1 cellular context compared by ENCODE assay signal in the genomic region with DNA sequence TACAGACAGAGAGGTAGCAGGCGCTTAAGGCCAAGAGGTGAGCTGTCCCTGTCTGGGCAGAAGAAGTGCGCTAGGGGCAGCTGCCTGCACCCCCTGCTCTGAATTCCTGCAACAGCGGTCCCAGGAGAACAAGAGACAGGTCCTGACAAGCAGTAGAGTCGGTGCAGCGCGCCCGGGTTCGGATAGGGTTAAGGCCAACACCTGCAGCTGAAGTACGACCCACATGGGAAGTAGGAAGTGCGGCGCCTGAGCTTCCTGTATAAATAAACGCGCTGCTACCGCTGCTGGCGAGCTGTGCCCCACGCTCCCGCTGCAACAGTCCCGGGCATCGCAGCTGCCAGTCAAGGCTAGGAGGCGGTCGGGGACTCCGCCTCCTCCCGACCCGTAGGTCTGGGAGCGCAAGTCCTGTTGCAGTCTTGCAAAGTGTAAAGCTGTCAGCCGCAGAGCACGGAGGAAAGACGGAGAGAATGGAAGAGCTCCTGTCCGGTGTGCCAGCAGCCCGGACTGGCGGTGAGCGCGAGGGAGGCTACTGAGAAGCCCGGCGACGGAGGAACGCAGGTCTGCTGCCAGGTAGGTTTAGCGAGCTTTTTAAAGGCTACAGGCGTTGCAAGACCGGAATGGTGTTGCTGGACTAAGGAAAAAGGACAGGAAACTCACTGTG.
TF ChIP-seq lines count a peak whose summit lies in the region.

A gene (plus strand): TSS at position 290 of the 661 bp plus-strand sequence. CDS start 12,185 bp downstream, outside the sequence.

TF ChIP-seq in HepG2, 621 proteins besides CTCF, POLR2A, EP300 and RAD21 (continued from another document and continues in another):
- TF ChIP-seq ZNF839 (CRISPR knock-in tag; IDR thresholded peaks at IDR 0.05; ENCODE audit: borderline replicate concordance) = no peak; the same call in 1 of the 2 replicates
- TF ChIP-seq, protein P1, sequence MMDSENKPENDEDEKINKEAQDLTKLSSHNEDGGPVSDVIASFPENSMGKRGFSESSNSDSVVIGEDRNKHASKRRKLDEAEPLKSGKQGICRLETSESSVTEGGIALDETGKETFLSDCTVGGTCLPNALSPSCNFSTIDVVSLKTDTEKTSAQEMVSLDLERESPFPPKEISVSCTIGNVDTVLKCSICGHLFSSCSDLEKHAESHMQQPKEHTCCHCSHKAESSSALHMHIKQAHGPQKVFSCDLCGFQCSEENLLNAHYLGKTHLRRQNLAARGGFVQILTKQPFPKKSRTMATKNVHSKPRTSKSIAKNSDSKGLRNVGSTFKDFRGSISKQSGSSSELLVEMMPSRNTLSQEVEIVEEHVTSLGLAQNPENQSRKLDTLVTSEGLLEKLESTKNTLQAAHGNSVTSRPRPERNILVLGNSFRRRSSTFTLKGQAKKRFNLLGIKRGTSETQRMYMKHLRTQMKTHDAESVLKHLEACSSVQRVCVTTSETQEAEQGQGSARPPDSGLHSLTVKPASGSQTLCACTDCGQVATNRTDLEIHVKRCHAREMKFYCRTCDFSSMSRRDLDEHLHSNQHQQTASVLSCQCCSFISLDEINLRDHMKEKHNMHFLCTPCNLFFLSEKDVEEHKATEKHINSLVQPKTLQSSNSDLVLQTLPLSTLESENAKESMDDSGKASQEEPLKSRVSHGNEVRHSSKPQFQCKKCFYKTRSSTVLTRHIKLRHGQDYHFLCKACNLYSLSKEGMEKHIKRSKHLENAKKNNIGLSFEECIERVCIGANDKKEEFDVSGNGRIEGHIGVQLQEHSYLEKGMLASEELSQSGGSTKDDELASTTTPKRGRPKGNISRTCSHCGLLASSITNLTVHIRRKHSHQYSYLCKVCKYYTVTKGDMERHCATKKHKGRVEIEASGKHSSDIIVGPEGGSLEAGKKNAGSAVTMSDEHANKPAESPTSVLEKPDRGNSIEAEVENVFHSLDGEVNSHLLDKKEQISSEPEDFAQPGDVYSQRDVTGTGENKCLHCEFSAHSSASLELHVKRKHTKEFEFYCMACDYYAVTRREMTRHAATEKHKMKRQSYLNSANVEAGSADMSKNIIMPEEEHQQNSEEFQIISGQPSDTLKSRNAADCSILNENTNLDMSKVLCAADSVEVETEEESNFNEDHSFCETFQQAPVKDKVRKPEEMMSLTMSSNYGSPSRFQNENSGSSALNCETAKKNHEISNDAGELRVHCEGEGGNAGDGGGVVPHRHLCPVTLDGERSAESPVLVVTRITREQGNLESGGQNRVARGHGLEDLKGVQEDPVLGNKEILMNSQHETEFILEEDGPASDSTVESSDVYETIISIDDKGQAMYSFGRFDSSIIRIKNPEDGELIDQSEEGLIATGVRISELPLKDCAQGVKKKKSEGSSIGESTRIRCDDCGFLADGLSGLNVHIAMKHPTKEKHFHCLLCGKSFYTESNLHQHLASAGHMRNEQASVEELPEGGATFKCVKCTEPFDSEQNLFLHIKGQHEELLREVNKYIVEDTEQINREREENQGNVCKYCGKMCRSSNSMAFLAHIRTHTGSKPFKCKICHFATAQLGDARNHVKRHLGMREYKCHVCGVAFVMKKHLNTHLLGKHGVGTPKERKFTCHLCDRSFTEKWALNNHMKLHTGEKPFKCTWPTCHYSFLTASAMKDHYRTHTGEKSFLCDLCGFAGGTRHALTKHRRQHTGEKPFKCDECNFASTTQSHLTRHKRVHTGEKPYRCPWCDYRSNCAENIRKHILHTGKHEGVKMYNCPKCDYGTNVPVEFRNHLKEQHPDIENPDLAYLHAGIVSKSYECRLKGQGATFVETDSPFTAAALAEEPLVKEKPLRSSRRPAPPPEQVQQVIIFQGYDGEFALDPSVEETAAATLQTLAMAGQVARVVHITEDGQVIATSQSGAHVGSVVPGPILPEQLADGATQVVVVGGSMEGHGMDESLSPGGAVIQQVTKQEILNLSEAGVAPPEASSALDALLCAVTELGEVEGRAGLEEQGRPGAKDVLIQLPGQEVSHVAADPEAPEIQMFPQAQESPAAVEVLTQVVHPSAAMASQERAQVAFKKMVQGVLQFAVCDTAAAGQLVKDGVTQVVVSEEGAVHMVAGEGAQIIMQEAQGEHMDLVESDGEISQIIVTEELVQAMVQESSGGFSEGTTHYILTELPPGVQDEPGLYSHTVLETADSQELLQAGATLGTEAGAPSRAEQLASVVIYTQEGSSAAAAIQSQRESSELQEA (CRISPR knock-in tag; IDR thresholded peaks at IDR 0.05; ENCODE audit: not compliant biosample characterization) = peak; percentile 47
- no peak for TF ChIP-seq MTA3 (CRISPR knock-in tag; IDR thresholded peaks at IDR 0.05)
- TF ChIP-seq, protein P2, sequence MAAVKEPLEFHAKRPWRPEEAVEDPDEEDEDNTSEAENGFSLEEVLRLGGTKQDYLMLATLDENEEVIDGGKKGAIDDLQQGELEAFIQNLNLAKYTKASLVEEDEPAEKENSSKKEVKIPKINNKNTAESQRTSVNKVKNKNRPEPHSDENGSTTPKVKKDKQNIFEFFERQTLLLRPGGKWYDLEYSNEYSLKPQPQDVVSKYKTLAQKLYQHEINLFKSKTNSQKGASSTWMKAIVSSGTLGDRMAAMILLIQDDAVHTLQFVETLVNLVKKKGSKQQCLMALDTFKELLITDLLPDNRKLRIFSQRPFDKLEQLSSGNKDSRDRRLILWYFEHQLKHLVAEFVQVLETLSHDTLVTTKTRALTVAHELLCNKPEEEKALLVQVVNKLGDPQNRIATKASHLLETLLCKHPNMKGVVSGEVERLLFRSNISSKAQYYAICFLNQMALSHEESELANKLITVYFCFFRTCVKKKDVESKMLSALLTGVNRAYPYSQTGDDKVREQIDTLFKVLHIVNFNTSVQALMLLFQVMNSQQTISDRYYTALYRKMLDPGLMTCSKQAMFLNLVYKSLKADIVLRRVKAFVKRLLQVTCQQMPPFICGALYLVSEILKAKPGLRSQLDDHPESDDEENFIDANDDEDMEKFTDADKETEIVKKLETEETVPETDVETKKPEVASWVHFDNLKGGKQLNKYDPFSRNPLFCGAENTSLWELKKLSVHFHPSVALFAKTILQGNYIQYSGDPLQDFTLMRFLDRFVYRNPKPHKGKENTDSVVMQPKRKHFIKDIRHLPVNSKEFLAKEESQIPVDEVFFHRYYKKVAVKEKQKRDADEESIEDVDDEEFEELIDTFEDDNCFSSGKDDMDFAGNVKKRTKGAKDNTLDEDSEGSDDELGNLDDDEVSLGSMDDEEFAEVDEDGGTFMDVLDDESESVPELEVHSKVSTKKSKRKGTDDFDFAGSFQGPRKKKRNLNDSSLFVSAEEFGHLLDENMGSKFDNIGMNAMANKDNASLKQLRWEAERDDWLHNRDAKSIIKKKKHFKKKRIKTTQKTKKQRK (IDR thresholded peaks at IDR 0.05; ENCODE audit: low read length) = no peak
- peak; percentile 92 for TF ChIP-seq MXD4 (CRISPR knock-in tag; IDR thresholded peaks at IDR 0.05)
- TF ChIP-seq HHEX (CRISPR knock-in tag; IDR thresholded peaks at IDR 0.05) = no peak
- TF ChIP-seq, protein P3, sequence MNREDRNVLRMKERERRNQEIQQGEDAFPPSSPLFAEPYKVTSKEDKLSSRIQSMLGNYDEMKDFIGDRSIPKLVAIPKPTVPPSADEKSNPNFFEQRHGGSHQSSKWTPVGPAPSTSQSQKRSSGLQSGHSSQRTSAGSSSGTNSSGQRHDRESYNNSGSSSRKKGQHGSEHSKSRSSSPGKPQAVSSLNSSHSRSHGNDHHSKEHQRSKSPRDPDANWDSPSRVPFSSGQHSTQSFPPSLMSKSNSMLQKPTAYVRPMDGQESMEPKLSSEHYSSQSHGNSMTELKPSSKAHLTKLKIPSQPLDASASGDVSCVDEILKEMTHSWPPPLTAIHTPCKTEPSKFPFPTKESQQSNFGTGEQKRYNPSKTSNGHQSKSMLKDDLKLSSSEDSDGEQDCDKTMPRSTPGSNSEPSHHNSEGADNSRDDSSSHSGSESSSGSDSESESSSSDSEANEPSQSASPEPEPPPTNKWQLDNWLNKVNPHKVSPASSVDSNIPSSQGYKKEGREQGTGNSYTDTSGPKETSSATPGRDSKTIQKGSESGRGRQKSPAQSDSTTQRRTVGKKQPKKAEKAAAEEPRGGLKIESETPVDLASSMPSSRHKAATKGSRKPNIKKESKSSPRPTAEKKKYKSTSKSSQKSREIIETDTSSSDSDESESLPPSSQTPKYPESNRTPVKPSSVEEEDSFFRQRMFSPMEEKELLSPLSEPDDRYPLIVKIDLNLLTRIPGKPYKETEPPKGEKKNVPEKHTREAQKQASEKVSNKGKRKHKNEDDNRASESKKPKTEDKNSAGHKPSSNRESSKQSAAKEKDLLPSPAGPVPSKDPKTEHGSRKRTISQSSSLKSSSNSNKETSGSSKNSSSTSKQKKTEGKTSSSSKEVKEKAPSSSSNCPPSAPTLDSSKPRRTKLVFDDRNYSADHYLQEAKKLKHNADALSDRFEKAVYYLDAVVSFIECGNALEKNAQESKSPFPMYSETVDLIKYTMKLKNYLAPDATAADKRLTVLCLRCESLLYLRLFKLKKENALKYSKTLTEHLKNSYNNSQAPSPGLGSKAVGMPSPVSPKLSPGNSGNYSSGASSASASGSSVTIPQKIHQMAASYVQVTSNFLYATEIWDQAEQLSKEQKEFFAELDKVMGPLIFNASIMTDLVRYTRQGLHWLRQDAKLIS (CRISPR knock-in tag; IDR thresholded peaks at IDR 0.05) = no peak
- TF ChIP-seq SMYD3 (CRISPR knock-in tag; IDR thresholded peaks at IDR 0.05) = peak; percentile 3; the same call in 1 of the 2 replicates
- peak; percentile 35; the same call in 1 of the 2 replicates for TF ChIP-seq YEATS4 (CRISPR knock-in tag; IDR thresholded peaks at IDR 0.05; ENCODE audit: borderline replicate concordance)
- TF ChIP-seq TOE1 (CRISPR knock-in tag; IDR thresholded peaks at IDR 0.05) = no peak
- peak; percentile 85; the same call in 1 of the 2 replicates for TF ChIP-seq MEIS2 (CRISPR knock-in tag; IDR thresholded peaks at IDR 0.05)
- peak; percentile 81 for TF ChIP-seq ZNF331 (CRISPR knock-in tag; IDR thresholded peaks at IDR 0.05)
- TF ChIP-seq ZBTB7B (CRISPR knock-in tag; IDR thresholded peaks at IDR 0.05) = peak; percentile 50; the same call in 1 of the 2 replicates
- no peak for TF ChIP-seq HNF4G (IDR thresholded peaks at IDR 0.05; ENCODE audit: borderline replicate concordance, low read depth, low read length)
- peak; percentile 27; the same call in 1 of the 2 replicates for TF ChIP-seq HNF4G (CRISPR knock-in tag; IDR thresholded peaks at IDR 0.05; ENCODE audit: borderline replicate concordance, low read depth)
- TF ChIP-seq SCMH1 (CRISPR knock-in tag; IDR thresholded peaks at IDR 0.05; ENCODE audit: borderline replicate concordance) = no peak
- TF ChIP-seq FOXJ3 (CRISPR knock-in tag; IDR thresholded peaks at IDR 0.05; ENCODE audit: borderline replicate concordance) = peak; percentile 64; the same call in 1 of the 2 replicates
- peak; percentile 70 for TF ChIP-seq THAP11 (CRISPR knock-in tag; IDR thresholded peaks at IDR 0.05)
- TF ChIP-seq, protein P4, sequence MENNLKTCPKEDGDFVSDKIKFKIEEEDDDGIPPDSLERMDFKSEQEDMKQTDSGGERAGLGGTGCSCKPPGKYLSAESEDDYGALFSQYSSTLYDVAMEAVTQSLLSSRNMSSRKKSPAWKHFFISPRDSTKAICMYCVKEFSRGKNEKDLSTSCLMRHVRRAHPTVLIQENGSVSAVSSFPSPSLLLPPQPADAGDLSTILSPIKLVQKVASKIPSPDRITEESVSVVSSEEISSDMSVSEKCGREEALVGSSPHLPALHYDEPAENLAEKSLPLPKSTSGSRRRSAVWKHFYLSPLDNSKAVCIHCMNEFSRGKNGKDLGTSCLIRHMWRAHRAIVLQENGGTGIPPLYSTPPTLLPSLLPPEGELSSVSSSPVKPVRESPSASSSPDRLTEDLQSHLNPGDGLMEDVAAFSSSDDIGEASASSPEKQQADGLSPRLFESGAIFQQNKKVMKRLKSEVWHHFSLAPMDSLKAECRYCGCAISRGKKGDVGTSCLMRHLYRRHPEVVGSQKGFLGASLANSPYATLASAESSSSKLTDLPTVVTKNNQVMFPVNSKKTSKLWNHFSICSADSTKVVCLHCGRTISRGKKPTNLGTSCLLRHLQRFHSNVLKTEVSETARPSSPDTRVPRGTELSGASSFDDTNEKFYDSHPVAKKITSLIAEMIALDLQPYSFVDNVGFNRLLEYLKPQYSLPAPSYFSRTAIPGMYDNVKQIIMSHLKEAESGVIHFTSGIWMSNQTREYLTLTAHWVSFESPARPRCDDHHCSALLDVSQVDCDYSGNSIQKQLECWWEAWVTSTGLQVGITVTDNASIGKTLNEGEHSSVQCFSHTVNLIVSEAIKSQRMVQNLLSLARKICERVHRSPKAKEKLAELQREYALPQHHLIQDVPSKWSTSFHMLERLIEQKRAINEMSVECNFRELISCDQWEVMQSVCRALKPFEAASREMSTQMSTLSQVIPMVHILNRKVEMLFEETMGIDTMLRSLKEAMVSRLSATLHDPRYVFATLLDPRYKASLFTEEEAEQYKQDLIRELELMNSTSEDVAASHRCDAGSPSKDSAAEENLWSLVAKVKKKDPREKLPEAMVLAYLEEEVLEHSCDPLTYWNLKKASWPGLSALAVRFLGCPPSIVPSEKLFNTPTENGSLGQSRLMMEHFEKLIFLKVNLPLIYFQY (CRISPR knock-in tag; IDR thresholded peaks at IDR 0.05; ENCODE audit: borderline replicate concordance) = no peak
- TF ChIP-seq, protein P5, sequence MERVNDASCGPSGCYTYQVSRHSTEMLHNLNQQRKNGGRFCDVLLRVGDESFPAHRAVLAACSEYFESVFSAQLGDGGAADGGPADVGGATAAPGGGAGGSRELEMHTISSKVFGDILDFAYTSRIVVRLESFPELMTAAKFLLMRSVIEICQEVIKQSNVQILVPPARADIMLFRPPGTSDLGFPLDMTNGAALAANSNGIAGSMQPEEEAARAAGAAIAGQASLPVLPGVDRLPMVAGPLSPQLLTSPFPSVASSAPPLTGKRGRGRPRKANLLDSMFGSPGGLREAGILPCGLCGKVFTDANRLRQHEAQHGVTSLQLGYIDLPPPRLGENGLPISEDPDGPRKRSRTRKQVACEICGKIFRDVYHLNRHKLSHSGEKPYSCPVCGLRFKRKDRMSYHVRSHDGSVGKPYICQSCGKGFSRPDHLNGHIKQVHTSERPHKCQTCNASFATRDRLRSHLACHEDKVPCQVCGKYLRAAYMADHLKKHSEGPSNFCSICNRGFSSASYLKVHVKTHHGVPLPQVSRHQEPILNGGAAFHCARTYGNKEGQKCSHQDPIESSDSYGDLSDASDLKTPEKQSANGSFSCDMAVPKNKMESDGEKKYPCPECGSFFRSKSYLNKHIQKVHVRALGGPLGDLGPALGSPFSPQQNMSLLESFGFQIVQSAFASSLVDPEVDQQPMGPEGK (CRISPR knock-in tag; IDR thresholded peaks at IDR 0.05) = peak; percentile 50
- TF ChIP-seq, protein P6, sequence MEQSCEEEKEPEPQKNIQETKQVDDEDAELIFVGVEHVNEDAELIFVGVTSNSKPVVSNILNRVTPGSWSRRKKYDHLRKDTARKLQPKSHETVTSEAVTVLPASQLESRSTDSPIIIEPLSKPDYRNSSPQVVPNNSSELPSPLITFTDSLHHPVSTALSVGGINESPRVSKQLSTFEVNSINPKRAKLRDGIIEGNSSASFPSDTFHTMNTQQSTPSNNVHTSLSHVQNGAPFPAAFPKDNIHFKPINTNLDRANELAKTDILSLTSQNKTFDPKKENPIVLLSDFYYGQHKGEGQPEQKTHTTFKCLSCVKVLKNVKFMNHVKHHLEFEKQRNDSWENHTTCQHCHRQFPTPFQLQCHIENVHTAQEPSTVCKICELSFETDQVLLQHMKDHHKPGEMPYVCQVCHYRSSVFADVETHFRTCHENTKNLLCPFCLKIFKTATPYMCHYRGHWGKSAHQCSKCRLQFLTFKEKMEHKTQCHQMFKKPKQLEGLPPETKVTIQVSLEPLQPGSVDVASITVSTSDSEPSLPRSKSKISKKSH (CRISPR knock-in tag; IDR thresholded peaks at IDR 0.05; ENCODE audit: borderline replicate concordance) = peak; percentile 52; the same call in 1 of the 2 replicates
- peak; percentile 90; the same call in 1 of the 2 replicates for TF ChIP-seq ZNF564 (CRISPR knock-in tag; IDR thresholded peaks at IDR 0.05)
- TF ChIP-seq GFI1 (CRISPR knock-in tag; IDR thresholded peaks at IDR 0.05; ENCODE audit: borderline replicate concordance) = peak; percentile 72; the same call in 1 of the 2 replicates
